Comparison of ENCODE assay signal across 2 cellular contexts in the genomic region with DNA sequence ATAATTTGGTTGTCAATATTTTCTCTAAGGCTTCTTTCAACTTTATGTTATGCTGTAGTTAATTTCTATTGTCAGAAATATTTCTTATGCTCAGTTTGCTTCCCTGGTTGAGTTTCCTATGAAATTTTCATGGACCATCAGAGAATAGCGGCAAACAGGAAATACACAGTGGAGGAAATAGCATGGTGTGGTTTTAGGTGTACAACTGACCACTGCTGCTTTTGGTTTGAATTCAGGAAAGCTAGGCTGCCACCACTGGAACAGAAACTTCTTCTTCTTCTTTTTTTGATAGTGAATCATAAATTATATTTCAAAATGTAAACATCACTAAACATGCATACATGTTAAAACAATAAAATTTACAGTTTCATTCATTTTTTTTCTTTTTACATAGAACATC.
TF ChIP-seq lines count a peak whose summit lies in the region.

No MANE protein-coding gene starts in this region.

TF ChIP-seq in SK-N-SH, 30 proteins besides CTCF, POLR2A, EP300 and RAD21 (continued from another document):
- no peak for TF ChIP-seq GABPA (IDR thresholded peaks at IDR 0.05; ENCODE audit: low read depth)
- TF ChIP-seq, protein P1, sequence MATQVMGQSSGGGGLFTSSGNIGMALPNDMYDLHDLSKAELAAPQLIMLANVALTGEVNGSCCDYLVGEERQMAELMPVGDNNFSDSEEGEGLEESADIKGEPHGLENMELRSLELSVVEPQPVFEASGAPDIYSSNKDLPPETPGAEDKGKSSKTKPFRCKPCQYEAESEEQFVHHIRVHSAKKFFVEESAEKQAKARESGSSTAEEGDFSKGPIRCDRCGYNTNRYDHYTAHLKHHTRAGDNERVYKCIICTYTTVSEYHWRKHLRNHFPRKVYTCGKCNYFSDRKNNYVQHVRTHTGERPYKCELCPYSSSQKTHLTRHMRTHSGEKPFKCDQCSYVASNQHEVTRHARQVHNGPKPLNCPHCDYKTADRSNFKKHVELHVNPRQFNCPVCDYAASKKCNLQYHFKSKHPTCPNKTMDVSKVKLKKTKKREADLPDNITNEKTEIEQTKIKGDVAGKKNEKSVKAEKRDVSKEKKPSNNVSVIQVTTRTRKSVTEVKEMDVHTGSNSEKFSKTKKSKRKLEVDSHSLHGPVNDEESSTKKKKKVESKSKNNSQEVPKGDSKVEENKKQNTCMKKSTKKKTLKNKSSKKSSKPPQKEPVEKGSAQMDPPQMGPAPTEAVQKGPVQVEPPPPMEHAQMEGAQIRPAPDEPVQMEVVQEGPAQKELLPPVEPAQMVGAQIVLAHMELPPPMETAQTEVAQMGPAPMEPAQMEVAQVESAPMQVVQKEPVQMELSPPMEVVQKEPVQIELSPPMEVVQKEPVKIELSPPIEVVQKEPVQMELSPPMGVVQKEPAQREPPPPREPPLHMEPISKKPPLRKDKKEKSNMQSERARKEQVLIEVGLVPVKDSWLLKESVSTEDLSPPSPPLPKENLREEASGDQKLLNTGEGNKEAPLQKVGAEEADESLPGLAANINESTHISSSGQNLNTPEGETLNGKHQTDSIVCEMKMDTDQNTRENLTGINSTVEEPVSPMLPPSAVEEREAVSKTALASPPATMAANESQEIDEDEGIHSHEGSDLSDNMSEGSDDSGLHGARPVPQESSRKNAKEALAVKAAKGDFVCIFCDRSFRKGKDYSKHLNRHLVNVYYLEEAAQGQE (IDR thresholded peaks at IDR 0.05; ENCODE audit: low read depth, low read length) = no peak
- TF ChIP-seq MXI1 (IDR thresholded peaks at IDR 0.05; ENCODE audit: low read depth, low read length) = no peak
- no peak for TF ChIP-seq SMC3 (IDR thresholded peaks at IDR 0.05; ENCODE audit: low read depth, low read length)
- TF ChIP-seq, protein P2, sequence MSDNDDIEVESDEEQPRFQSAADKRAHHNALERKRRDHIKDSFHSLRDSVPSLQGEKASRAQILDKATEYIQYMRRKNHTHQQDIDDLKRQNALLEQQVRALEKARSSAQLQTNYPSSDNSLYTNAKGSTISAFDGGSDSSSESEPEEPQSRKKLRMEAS (IDR thresholded peaks at IDR 0.05; ENCODE audit: low read depth) = no peak
- no peak for TF ChIP-seq FOXM1 (IDR thresholded peaks at IDR 0.05; ENCODE audit: low read depth)
- no peak for TF ChIP-seq RXRA (IDR thresholded peaks at IDR 0.05; ENCODE audit: borderline replicate concordance, low read depth)
- TF ChIP-seq TEAD4 (IDR thresholded peaks at IDR 0.05; ENCODE audit: borderline replicate concordance, insufficient read depth) = no peak
- TF ChIP-seq ELF1 (IDR thresholded peaks at IDR 0.05) = no peak
- TF ChIP-seq, protein P3, sequence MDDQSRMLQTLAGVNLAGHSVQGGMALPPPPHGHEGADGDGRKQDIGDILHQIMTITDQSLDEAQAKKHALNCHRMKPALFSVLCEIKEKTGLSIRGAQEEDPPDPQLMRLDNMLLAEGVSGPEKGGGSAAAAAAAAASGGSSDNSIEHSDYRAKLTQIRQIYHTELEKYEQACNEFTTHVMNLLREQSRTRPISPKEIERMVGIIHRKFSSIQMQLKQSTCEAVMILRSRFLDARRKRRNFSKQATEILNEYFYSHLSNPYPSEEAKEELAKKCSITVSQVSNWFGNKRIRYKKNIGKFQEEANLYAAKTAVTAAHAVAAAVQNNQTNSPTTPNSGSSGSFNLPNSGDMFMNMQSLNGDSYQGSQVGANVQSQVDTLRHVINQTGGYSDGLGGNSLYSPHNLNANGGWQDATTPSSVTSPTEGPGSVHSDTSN (IDR thresholded peaks at IDR 0.05) = no peak
- TF ChIP-seq CHD2 (IDR thresholded peaks at IDR 0.05; ENCODE audit: low read length, partially characterized antibody) = no peak
- no peak for TF ChIP-seq TAF1 (IDR thresholded peaks at IDR 0.05; ENCODE audit: borderline replicate concordance, low read depth, low read length)

TF ChIP-seq in SK-N-SH treated with all-trans-retinoic acid at 6 μM for 48 hours, 23 proteins besides CTCF, POLR2A, EP300 and RAD21 (continued from another document):
- no peak for TF ChIP-seq PATZ1 (CRISPR knock-in tag; IDR thresholded peaks at IDR 0.05; ENCODE audit: borderline replicate concordance)
- TF ChIP-seq ARNTL (CRISPR knock-in tag; IDR thresholded peaks at IDR 0.05; ENCODE audit: borderline replicate concordance, low read depth) = no peak
- TF ChIP-seq, protein P4, sequence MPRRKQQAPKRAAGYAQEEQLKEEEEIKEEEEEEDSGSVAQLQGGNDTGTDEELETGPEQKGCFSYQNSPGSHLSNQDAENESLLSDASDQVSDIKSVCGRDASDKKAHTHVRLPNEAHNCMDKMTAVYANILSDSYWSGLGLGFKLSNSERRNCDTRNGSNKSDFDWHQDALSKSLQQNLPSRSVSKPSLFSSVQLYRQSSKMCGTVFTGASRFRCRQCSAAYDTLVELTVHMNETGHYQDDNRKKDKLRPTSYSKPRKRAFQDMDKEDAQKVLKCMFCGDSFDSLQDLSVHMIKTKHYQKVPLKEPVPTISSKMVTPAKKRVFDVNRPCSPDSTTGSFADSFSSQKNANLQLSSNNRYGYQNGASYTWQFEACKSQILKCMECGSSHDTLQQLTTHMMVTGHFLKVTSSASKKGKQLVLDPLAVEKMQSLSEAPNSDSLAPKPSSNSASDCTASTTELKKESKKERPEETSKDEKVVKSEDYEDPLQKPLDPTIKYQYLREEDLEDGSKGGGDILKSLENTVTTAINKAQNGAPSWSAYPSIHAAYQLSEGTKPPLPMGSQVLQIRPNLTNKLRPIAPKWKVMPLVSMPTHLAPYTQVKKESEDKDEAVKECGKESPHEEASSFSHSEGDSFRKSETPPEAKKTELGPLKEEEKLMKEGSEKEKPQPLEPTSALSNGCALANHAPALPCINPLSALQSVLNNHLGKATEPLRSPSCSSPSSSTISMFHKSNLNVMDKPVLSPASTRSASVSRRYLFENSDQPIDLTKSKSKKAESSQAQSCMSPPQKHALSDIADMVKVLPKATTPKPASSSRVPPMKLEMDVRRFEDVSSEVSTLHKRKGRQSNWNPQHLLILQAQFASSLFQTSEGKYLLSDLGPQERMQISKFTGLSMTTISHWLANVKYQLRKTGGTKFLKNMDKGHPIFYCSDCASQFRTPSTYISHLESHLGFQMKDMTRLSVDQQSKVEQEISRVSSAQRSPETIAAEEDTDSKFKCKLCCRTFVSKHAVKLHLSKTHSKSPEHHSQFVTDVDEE (CRISPR knock-in tag; IDR thresholded peaks at IDR 0.05) = no peak
- TF ChIP-seq, protein P5, sequence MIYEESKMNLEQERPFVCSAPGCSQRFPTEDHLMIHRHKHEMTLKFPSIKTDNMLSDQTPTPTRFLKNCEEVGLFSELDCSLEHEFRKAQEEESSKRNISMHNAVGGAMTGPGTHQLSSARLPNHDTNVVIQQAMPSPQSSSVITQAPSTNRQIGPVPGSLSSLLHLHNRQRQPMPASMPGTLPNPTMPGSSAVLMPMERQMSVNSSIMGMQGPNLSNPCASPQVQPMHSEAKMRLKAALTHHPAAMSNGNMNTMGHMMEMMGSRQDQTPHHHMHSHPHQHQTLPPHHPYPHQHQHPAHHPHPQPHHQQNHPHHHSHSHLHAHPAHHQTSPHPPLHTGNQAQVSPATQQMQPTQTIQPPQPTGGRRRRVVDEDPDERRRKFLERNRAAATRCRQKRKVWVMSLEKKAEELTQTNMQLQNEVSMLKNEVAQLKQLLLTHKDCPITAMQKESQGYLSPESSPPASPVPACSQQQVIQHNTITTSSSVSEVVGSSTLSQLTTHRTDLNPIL (CRISPR knock-in tag; IDR thresholded peaks at IDR 0.05; ENCODE audit: low read depth) = no peak
- no peak for TF ChIP-seq CSDC2 (CRISPR knock-in tag; IDR thresholded peaks at IDR 0.05)
- no peak for TF ChIP-seq ZNF565 (CRISPR knock-in tag; conservative IDR thresholded peaks at IDR 0.05; ENCODE audit: low read depth)
- TF ChIP-seq SNAI2 (CRISPR knock-in tag; IDR thresholded peaks at IDR 0.05) = no peak
- no peak for TF ChIP-seq ZC3H10 (CRISPR knock-in tag; IDR thresholded peaks at IDR 0.05)
- no peak for TF ChIP-seq ISL1 (CRISPR knock-in tag; IDR thresholded peaks at IDR 0.05)
- no peak for TF ChIP-seq ZFP3 (CRISPR knock-in tag; IDR thresholded peaks at IDR 0.05)
- TF ChIP-seq ZFP30 (CRISPR knock-in tag; IDR thresholded peaks at IDR 0.05) = no peak
